Comparison of ENCODE assay signal across 8 cellular contexts in genomic region chr19:48634036-48634342, GRCh38. TPM values are rescaled to one million over a fixed set of nuclear protein-coding genes. Genes with fewer than 3 reads are reported as not detected.
DNase-seq lines count a peak whose midpoint lies in the region; ATAC-seq and TF ChIP-seq lines count a peak whose summit lies in the region.

No MANE protein-coding gene starts in this region.

- H3K27me3 ChIP-seq in lung (ENCODE audit: control insufficient read depth, insufficient read depth) (no peaks in the 10 kb centered on the region), tibial nerve (no peaks in the 10 kb centered on the region)

- H3K27ac ChIP-seq in angular gyrus (ENCODE audit: low read depth, low read length) (peak overlapping the region; percentile 84), lung (ENCODE audit: low read depth in 1 of 2, low read length in 1 of 2) (peak overlapping the region; percentile 66 to 82), tibial nerve (peak overlapping the region; percentile 94 to 99 (median 99))

- H3K27me3 Mint-ChIP-seq in activated naive CD4-positive, alpha-beta T cell treated with anti-CD3 and anti-CD28 coated beads, Interleukin-2, amount 50 U/mL, for 24 hours, result no peaks in the 10 kb centered on the region

- intact Hi-C loops in head of caudate nucleus (cut with DNase I), result no loop called here

- ATAC-seq in lung (ENCODE audit: insufficient read depth, low FRiP score), result no peak

- peak overlapping the region; percentile 84 for H3K4me3 Mint-ChIP-seq in activated naive CD4-positive, alpha-beta T cell treated with anti-CD3 and anti-CD28 coated beads, Interleukin-2, amount 50 U/mL, for 24 hours

- H3K4me3 ChIP-seq in lung (no peak overlapping the region), tibial nerve (peak overlapping the region in 2 of 4 donors; percentile 30 to 85)

- no peaks in the 10 kb centered on the region for H3K9me3 Mint-ChIP-seq in activated naive CD4-positive, alpha-beta T cell treated with anti-CD3 and anti-CD28 coated beads, Interleukin-2, amount 50 U/mL, for 24 hours

- H3K36me3 Mint-ChIP-seq in activated naive CD4-positive, alpha-beta T cell treated with anti-CD3 and anti-CD28 coated beads, Interleukin-2, amount 50 U/mL, for 24 hours, result no peaks in the 10 kb centered on the region

- no peak for DNase-seq in activated naive CD4-positive, alpha-beta T cell (lab: John Stamatoyannopoulos, UW)
- DNase-seq in lung (ENCODE audit: low spot score) (no peak), tibial nerve (ENCODE audit: low spot score in 2 of 2) (no peak), NCI-H69 (lab: John Stamatoyannopoulos, UW) (no peak), head of caudate nucleus (no peak), EL (no peak)

- peaks cover 0 to 3% of the 10 kb centered on the region in 2 donors for H3K36me3 ChIP-seq in lung (ENCODE audit: control insufficient read depth in 2 of 2, insufficient read depth in 2 of 2, low read length in 2 of 2)
- peaks cover 0 to 36% (median 0%) of the 10 kb centered on the region in 3 donors for H3K36me3 ChIP-seq in tibial nerve

- no peak for TF ChIP-seq EP300 in tibial nerve (IDR thresholded peaks at IDR 0.05)

- 47 to 63% methylated on average over 7 of the region's 7 CpGs for WGBS in lung, 2 donors
- WGBS in tibial nerve, 2 donors, result 39% methylated on average over 7 of the region's 7 CpGs

- peak overlapping the region; percentile 82 for H3K27ac Mint-ChIP-seq in activated naive CD4-positive, alpha-beta T cell treated with anti-CD3 and anti-CD28 coated beads, Interleukin-2, amount 50 U/mL, for 24 hours

- peaks cover 17% of the 10 kb centered on the region in 2 donors for H3K4me1 ChIP-seq in lung (ENCODE audit: control insufficient read depth in 2 of 2, insufficient read depth in 2 of 2, low read length in 2 of 2)
- H3K4me1 ChIP-seq in tibial nerve, result peaks cover 0 to 84% (median 51%) of the 10 kb centered on the region in 4 donors

- TF ChIP-seq CTCF in lung (IDR thresholded peaks at IDR 0.05; ENCODE audit: control extremely low read depth, extremely low read depth), result no peak
- TF ChIP-seq CTCF in tibial nerve (IDR thresholded peaks at IDR 0.05), result no peak

- no peak for TF ChIP-seq POLR2A in tibial nerve (IDR thresholded peaks at IDR 0.05)

- H3K4me1 Mint-ChIP-seq in activated naive CD4-positive, alpha-beta T cell treated with anti-CD3 and anti-CD28 coated beads, Interleukin-2, amount 50 U/mL, for 24 hours, result peaks cover 45% of the 10 kb centered on the region

- H3K9me3 ChIP-seq in lung (ENCODE audit: control insufficient read depth in 2 of 2, insufficient read depth in 1 of 2, low read length in 1 of 2) (no peaks in the 10 kb centered on the region), tibial nerve (no peaks in the 10 kb centered on the region)

RNA-seq across cellular contexts. Expression of gene DBP, which starts 3.2 kb away (rescaled TPM):
- total RNA-seq in lung (10 to 100 TPM in 1 of 2 donors, 1 to 10 TPM in 1; 9.4 to 10.3 TPM), tibial nerve (10 to 100 TPM in 2 of 4 donors, 1 to 10 TPM in 2; 2.4 to 20.1 (median 10.1) TPM)
- polyA plus RNA-seq in lung, result 10 to 100 TPM in 1 of 2 donors, 1 to 10 TPM in 1; 6.8 to 16.8 TPM

RNA-seq across cellular contexts. Expression of gene CA11, which starts 12.0 kb away (rescaled TPM):
- 1 to 10 TPM in 1 of 2 donors, under 1 TPM in 1; 0.88 to 5.4 TPM for total RNA-seq in lung
- polyA plus RNA-seq in lung, result 10 to 100 TPM in 1 of 2 donors, 1 to 10 TPM in 1; 4.8 to 13.0 TPM
- total RNA-seq in tibial nerve, result 1 to 10 TPM; 3.1 to 5.4 (median 4.0) TPM

RNA-seq across cellular contexts. Expression of gene SPHK2, which starts 14.7 kb away (rescaled TPM):
- total RNA-seq in lung (10 to 100 TPM; 10.3 to 35.3 TPM), tibial nerve (10 to 100 TPM; 28.0 to 34.7 (median 30.1) TPM)
- 10 to 100 TPM; 18.3 to 19.8 TPM for polyA plus RNA-seq in lung

RNA-seq across cellular contexts. Expression of gene RPL18, which starts 15.0 kb away (rescaled TPM):
- 1,000 to 10,000 TPM; 1,019 to 1,119 TPM for total RNA-seq in lung
- polyA plus RNA-seq in lung, result 1,000 to 10,000 TPM; 1,696 to 3,542 TPM
- total RNA-seq in tibial nerve, result 1,000 to 10,000 TPM; 2,253 to 3,141 (median 2,490) TPM

RNA-seq across cellular contexts. Expression of gene FAM83E, which starts 19.1 kb away (rescaled TPM):
- 10 to 100 TPM; 22.2 to 41.1 TPM for total RNA-seq in lung
- 10 to 100 TPM; 32.3 to 43.8 TPM for polyA plus RNA-seq in lung
- not detected for total RNA-seq in tibial nerve
